ENCODE assay signal across 23 cellular contexts in the genomic region with DNA sequence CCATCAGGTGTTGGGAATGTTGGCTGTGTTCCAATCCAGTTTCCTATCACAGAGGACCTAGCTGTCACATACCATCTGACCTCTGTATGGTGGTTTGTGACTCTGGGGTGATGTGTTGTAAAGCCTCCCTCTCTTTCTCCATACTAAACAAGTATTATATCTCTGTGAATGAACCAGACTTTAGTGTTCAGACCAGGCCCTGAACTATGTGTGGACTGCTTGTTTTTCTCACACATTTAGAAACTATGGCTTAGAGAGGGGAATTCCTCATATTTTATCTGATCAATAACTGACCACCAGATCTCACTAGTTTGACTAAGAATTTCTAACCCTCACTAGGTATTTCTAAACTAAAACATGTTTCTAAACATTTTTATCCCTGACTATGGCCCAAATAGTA. TPM values are rescaled to one million over a fixed set of nuclear protein-coding genes. Genes with fewer than 3 reads are reported as not detected.
"Had no signal": no experiment of that assay in that cellular context is flagged by ENCODE, and none has a peak within 500 bp of the region (broad histone marks: within the 10 kb centered on the region; RNA-seq: fewer than 3 reads in every experiment).

No MANE protein-coding gene starts in this region.

- H2AFZ ChIP-seq: neural progenitor cell had no signal

- H3K4me1 ChIP-seq: gastroesophageal sphincter, neural progenitor cell, tibial nerve, upper lobe of right lung, vagina had no signal

- DNase-seq: effector memory CD4-positive, alpha-beta T cell; immature natural killer cell; kidney; left colon; left ventricle myocardium superior; mesenchymal stem cell; midbrain; nucleus accumbens; ovary; right cardiac atrium; stimulated activated CD4-positive, alpha-beta T cell treated with anti-CD3 and anti-CD28 coated beads, Interleukin-4, amount 100 ng/mL, for 1 hour; stimulated activated CD8-positive, alpha-beta memory T cell treated with anti-CD3 and anti-CD28 coated beads, Interleukin-4, amount 100 ng/mL, for 48 hours; upper lobe of right lung had no signal

- H3K4me3 ChIP-seq: gastroesophageal sphincter, lung, neural progenitor cell, ovary, tibial nerve, upper lobe of right lung, vagina had no signal

- H3K27ac ChIP-seq: gastroesophageal sphincter, neural progenitor cell, ovary, tibial nerve, upper lobe of right lung, vagina had no signal

- H3K9ac ChIP-seq: neural progenitor cell had no signal

- ATAC-seq: esophagus mucosa; gastroesophageal sphincter; left colon; left ventricle myocardium superior; natural killer cell treated with Interleukin-12 subunit alpha and Interleukin-12 subunit beta and Interleukin-15 and Interleukin-18, amount 100 ng/mL, for 72 hours; right cardiac atrium; stimulated activated memory B cell treated with anti-CD40 and anti-IgM and Interleukin-4, amounts not matched to agents 10 μg/mL and 1 μg/mL and 100 μg/mL, for 72 hours; upper lobe of right lung had no signal

- H3K4me2 ChIP-seq: neural progenitor cell had no signal

- H3K27me3 ChIP-seq: gastroesophageal sphincter, neural progenitor cell, ovary, upper lobe of right lung, vagina had no signal

- FAIRE-seq: endometrium, kidney had no signal

- H3K36me3 ChIP-seq: neural progenitor cell, ovary, upper lobe of right lung had no signal

RNA-seq across cellular contexts. Expression of gene KCNJ11, which starts 19.4 kb away (rescaled TPM):
- total RNA-seq: fibroblast of lung, vagina had no signal
- polyA plus RNA-seq: fibroblast of lung, immature natural killer cell had no signal
